In the genomic region with DNA sequence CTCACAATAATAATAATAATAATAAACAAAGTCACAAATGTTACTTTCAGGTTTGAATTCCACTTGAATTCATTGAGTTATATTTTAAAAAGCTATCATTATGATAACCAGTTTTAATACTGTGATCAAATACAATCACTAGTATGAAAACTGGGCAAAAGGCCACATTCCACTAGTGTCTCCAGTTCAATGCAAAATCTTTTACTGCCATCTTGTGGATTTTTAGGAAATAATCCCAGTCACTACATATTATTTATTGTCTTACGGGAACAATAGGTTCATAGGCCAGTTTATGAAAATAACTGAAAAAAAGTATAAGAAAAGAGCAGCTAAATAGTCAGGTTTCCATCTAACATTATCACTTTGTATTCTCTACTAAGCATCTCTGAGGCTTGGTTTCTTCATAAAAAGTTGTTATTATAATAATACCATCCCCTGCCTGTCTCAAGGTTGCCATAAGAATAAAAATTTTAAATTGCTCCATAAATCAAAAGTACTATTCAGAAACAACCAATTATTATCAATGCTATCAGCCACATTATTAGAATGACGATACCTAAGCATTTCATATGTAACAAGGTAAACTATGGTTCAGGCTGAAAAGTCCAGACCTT, we compare ENCODE assay signal across 8 cellular contexts.
DNase-seq lines count a peak whose midpoint lies in the region; ATAC-seq and TF ChIP-seq lines count a peak whose summit lies in the region.

No MANE protein-coding gene starts in this region.

- no peaks in the 10 kb centered on the region for H3K36me3 ChIP-seq in PC-9 (ENCODE audit: low read depth)
- no peaks in the 10 kb centered on the region for H3K36me3 ChIP-seq in neural cell (ENCODE audit: insufficient read depth, low read length)

- H3K27ac ChIP-seq in PC-9 (no peak overlapping the region), neural cell (ENCODE audit: low read length) (peak overlapping the region; percentile 1)

- H2AFZ ChIP-seq in PC-9 (no peak overlapping the region), neural cell (ENCODE audit: low read depth, low read length) (peak overlapping the region; percentile 5)

- peak; percentile 39 for DNase-seq in NCI-H2171 treated with DMSO at 0.1 percent for 48 hours (lab: John Stamatoyannopoulos, UW)
- DNase-seq in NCI-H2171 (lab: John Stamatoyannopoulos, UW) = no peak
- peak in 1 of 2 experiments; percentile 59 for DNase-seq in PC-9
- DNase-seq in epithelial cell of esophagus (ENCODE audit: low read depth) = peak; percentile 63

- peak overlapping the region; percentile 30 for H3K9ac ChIP-seq in neural cell (ENCODE audit: low read length)

- TF ChIP-seq EP300 in Ishikawa (IDR thresholded peaks at IDR 0.05; ENCODE audit: borderline replicate concordance) (no peak), neural cell (conservative IDR thresholded peaks at IDR 0.05; ENCODE audit: poor library complexity, severe bottlenecking) (no peak)

- no peaks in the 10 kb centered on the region for H3K4me1 ChIP-seq in PC-9 (replicated peaks; ENCODE audit: insufficient read depth)

- no peak for ATAC-seq in HG03565 (IDR thresholded peaks at IDR 0.05; ENCODE audit: unreplicated experiment)
- no peak for ATAC-seq in GM21619 (IDR thresholded peaks at IDR 0.05; ENCODE audit: unreplicated experiment)

- CTCF ChIA-PET in PC-9 (lab: Charles Lee) = interaction anchor here (0.6 to 0.9 kb wide), 3 partner anchors 87 to 1450 kb away, joined by 3 to 18 read pairs (median 3); no protein-coding TSS in a partner anchor

- H3K27me3 ChIP-seq in PC-9 (ENCODE audit: insufficient read depth, low read depth) (no peaks in the 10 kb centered on the region), neural cell (ENCODE audit: insufficient read depth, low read depth, low read length) (no peaks in the 10 kb centered on the region)

- H3K4me2 ChIP-seq in PC-9 = no peak overlapping the region
- H3K4me2 ChIP-seq in neural cell (ENCODE audit: low read length) = no peak overlapping the region

- H3F3A ChIP-seq in PC-9 (ENCODE audit: insufficient read depth, low read depth) (no peaks in the 10 kb centered on the region), neural cell (ENCODE audit: insufficient read depth, low read length, poor library complexity, severe bottlenecking) (no peaks in the 10 kb centered on the region)

- H3K9me3 ChIP-seq in PC-9 (ENCODE audit: insufficient read depth, low read depth) = no peaks in the 10 kb centered on the region
- no peaks in the 10 kb centered on the region for H3K9me3 ChIP-seq in neural cell (ENCODE audit: low read length)

- TF ChIP-seq CTCF in PC-9 (conservative IDR thresholded peaks at IDR 0.05) = peak; percentile 86
- TF ChIP-seq CTCF in epithelial cell of esophagus (IDR thresholded peaks at IDR 0.05; ENCODE audit: insufficient read depth, low read depth, low read length, missing control alignments) = peak; percentile 59
- peak; percentile 92 for TF ChIP-seq CTCF in neural cell (IDR thresholded peaks at IDR 0.05; ENCODE audit: poor library complexity, severe bottlenecking)

- H3K79me2 ChIP-seq in PC-9 (ENCODE audit: low read depth) (no peaks in the 10 kb centered on the region), neural cell (replicated peaks; ENCODE audit: insufficient read depth, low read length) (no peaks in the 10 kb centered on the region)

- peak; percentile 73 for TF ChIP-seq RAD21 in Ishikawa (IDR thresholded peaks at IDR 0.05; ENCODE audit: low read depth)
- peak; percentile 97 for TF ChIP-seq RAD21 in neural cell (conservative IDR thresholded peaks at IDR 0.05)

- no peaks in the 10 kb centered on the region for H3K9me2 ChIP-seq in PC-9 (ENCODE audit: insufficient read depth)
- no peaks in the 10 kb centered on the region for H3K9me2 ChIP-seq in neural cell (ENCODE audit: insufficient read depth, low read length)

- intact Hi-C loops in PC-9 (cut with micrococcal nuclease; ENCODE audit: unreplicated experiment) = loop anchor here (1.0 to 5.0 kb wide), 4 partner anchors 98 to 953 kb away; no protein-coding TSS in a partner anchor

- BruUV-seq in PC-9 (replicated peaks; lab: Mats Ljungman, UMichigan) = no TSS peak

- POLR2A ChIA-PET in PC-9 (lab: Charles Lee; ENCODE audit: unreplicated experiment) = interaction anchor here (0.7 kb wide), 1 partner anchor 525 kb away, joined by 4 read pairs; no protein-coding TSS in a partner anchor

- H4K20me1 ChIP-seq in PC-9 (ENCODE audit: insufficient read depth) (no peaks in the 10 kb centered on the region), neural cell (ENCODE audit: insufficient read depth) (no peaks in the 10 kb centered on the region)

- H3K4me3 ChIP-seq in PC-9 (no peak overlapping the region), epithelial cell of esophagus (ENCODE audit: low read length) (no peak overlapping the region), neural cell (ENCODE audit: low read length) (no peak overlapping the region)

TF ChIP-seq in Ishikawa, 13 proteins besides CTCF, POLR2A, EP300 and RAD21:
- TF ChIP-seq TCF12 (IDR thresholded peaks at IDR 0.05; ENCODE audit: low read depth) = no peak
- 0 out of 2 replicates have a peak, but pooled peaks have one; percentile 33 for TF ChIP-seq TEAD4 (IDR thresholded peaks at IDR 0.05)
- no peak for TF ChIP-seq NFIC (IDR thresholded peaks at IDR 0.05)
- no peak for TF ChIP-seq YY1 (IDR thresholded peaks at IDR 0.05; ENCODE audit: low read depth)
- no peak for TF ChIP-seq TAF1 (IDR thresholded peaks at IDR 0.05; ENCODE audit: low read depth)
- no peak for TF ChIP-seq CEBPB (IDR thresholded peaks at IDR 0.05)
TF ChIP-seq in Ishikawa: peak in this region for 1.

TF ChIP-seq in neural cell, 6 proteins besides CTCF, POLR2A, EP300 and RAD21:
- TF ChIP-seq EZH2 (IDR thresholded peaks at IDR 0.05; ENCODE audit: borderline replicate concordance, insufficient read depth, low read length, poor library complexity, severe bottlenecking) = no peak
- TF ChIP-seq SMC3 (conservative IDR thresholded peaks at IDR 0.05; ENCODE audit: poor library complexity) = peak; percentile 92
